In the genomic region with DNA sequence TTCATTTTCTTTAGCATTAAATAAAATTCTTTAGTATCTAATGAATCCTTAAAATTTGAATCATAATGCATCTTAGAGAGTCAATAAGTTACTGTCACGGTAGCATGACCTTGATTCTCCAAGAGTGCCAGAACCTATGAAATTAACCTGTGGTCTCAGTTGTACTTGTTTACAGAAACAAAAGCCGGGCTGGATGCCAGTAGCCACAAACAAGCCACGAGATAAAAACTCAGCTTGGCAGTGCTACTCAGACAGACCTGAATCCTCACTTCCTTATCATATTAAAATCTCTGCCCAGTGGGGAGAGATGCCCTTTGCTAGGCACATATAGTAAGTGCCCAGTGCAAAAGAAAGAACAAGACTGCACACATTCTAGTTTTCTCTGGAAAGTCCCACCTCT, we compare ENCODE assay signal across 1 cellular context.
TF ChIP-seq lines count a peak whose summit lies in the region.

No MANE protein-coding gene starts in this region.

TF ChIP-seq in H1, 55 proteins besides CTCF, POLR2A, EP300 and RAD21:
- TF ChIP-seq, protein P1, sequence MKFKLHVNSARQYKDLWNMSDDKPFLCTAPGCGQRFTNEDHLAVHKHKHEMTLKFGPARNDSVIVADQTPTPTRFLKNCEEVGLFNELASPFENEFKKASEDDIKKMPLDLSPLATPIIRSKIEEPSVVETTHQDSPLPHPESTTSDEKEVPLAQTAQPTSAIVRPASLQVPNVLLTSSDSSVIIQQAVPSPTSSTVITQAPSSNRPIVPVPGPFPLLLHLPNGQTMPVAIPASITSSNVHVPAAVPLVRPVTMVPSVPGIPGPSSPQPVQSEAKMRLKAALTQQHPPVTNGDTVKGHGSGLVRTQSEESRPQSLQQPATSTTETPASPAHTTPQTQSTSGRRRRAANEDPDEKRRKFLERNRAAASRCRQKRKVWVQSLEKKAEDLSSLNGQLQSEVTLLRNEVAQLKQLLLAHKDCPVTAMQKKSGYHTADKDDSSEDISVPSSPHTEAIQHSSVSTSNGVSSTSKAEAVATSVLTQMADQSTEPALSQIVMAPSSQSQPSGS (IDR thresholded peaks at IDR 0.05; ENCODE audit: low read length): no peak
- TF ChIP-seq ZNF274 (IDR thresholded peaks at IDR 0.05; ENCODE audit: borderline replicate concordance, extremely low read depth, low read length) (no peak), KDM4A (IDR thresholded peaks at IDR 0.05; ENCODE audit: low read depth, low read length, severe bottlenecking) (no peak), CHD1 (IDR thresholded peaks at IDR 0.05; ENCODE audit: low read depth, low read length) (no peak), SIRT6 (IDR thresholded peaks at IDR 0.05; ENCODE audit: low read length) (no peak), RFX5 (IDR thresholded peaks at IDR 0.05; ENCODE audit: borderline replicate concordance, low read depth, low read length) (no peak), EGR1 (IDR thresholded peaks at IDR 0.05; ENCODE audit: borderline replicate concordance, low read depth, low read length) (no peak)
TF ChIP-seq in H1: peak in this region for 0.
